In the genomic region with DNA sequence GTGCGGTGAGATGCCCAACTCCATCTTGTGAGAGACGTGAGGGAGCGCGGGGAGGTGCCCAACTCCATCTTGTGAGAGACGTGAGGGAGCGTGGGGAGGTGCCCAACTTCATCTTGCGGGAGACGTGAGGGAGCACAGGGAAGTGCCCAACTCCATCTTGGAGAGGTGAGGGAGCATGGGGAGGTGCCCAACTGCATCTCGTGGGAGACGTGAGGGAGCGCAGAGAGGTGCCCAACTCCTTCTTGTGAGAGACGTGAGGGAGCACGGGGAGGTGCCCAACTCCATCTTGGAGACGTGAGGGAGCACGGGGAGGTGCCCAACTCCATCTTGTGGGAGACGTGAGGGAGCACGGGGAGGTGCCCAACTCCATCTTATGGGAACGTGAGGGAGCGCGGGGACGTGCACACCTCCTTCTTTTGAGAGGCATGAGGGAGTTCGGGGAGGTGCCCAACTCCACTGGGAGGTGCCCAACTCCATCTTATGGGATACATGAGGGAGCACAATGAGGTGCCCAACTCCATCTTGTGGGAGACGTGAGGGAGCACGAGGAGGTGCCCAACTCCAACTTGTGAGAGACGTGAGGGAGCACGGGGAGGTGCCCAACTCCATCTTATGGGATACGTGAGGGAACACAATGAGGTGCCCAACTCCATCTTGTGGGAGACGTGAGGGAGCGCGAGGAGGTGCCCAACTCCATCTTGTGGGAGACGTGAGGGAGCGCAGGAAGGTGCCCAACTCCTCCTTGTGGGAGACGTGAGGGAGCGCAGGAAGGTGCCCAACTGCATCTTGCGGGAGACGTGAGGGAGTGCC, we compare ENCODE assay signal across 18 cellular contexts.
DNase-seq lines count a peak whose midpoint lies in the region; ATAC-seq and TF ChIP-seq lines count a peak whose summit lies in the region.
"Had no signal": no experiment of that assay in that cellular context is flagged by ENCODE, and none has a peak within 500 bp of the region (broad histone marks: within the 10 kb centered on the region; RNA-seq: fewer than 3 reads in every experiment).

No MANE protein-coding gene starts in this region.

- no peak overlapping the region for H3K4me3 Mint-ChIP-seq in activated CD8-positive, alpha-beta memory T cell treated with anti-CD3 and anti-CD28 coated beads, Interleukin-2, amount 10 ng/mL, durations not matched to agents 7 days and 5 days
- H3K4me3 Mint-ChIP-seq: B cell; CD4-positive, alpha-beta T cell had no signal

- no peak for ATAC-seq in heart left ventricle
- no peak for ATAC-seq in activated CD8-positive, alpha-beta memory T cell treated with anti-CD3 and anti-CD28 coated beads, Interleukin-2, amount 10 ng/mL, durations not matched to agents 7 days and 5 days
- no peak for ATAC-seq in upper lobe of right lung
- ATAC-seq in GM19467 (IDR thresholded peaks at IDR 0.05; ENCODE audit: unreplicated experiment) = no peak

- H3K36me3 Mint-ChIP-seq in activated CD8-positive, alpha-beta memory T cell treated with anti-CD3 and anti-CD28 coated beads, Interleukin-2, amount 10 ng/mL, durations not matched to agents 7 days and 5 days = no peaks in the 10 kb centered on the region

- H3K27ac ChIP-seq in heart left ventricle = no peak overlapping the region
- H3K27ac ChIP-seq in upper lobe of right lung = no peak overlapping the region
- H3K27ac ChIP-seq: SJSA1 had no signal

- CTCF ChIA-PET in activated CD8-positive, alpha-beta memory T cell treated with anti-CD3 and anti-CD28 coated beads, Interleukin-2, amount 10 ng/mL, durations not matched to agents 7 days and 5 days (lab: Charles Lee) = no interaction called here

- no peaks in the 10 kb centered on the region for H3K4me1 ChIP-seq in heart left ventricle
- no peaks in the 10 kb centered on the region for H3K4me1 ChIP-seq in upper lobe of right lung
- H3K4me1 ChIP-seq: SJSA1 had no signal

- peaks cover 0 to 6% (median 0%) of the 10 kb centered on the region in 9 donors for H3K27me3 ChIP-seq in heart left ventricle
- no peaks in the 10 kb centered on the region for H3K27me3 ChIP-seq in upper lobe of right lung
- H3K27me3 ChIP-seq: SJSA1 had no signal

- whole genome bisulfite sequencing in heart left ventricle, 4 donors = 86 to 92% (median 89%) methylated on average over 36 of the region's 36 CpGs

- H3K36me3 ChIP-seq in heart left ventricle (no peaks in the 10 kb centered on the region), upper lobe of right lung (no peaks in the 10 kb centered on the region)
- H3K36me3 ChIP-seq: SJSA1 had no signal

- DNase-seq in cardiac septum (ENCODE audit: low spot score) (peak; percentile 54), heart left ventricle (no peak), islet precursor cell (peak; percentile 31), upper lobe of right lung (peak; percentile 33), SIG-M5 treated with dmso at 0.1 percent for 504 hours (lab: John Stamatoyannopoulos, UW; ENCODE audit: unreplicated experiment) (no peak)
- DNase-seq in activated CD8-positive, alpha-beta memory T cell treated with anti-CD3 and anti-CD28 coated beads, Interleukin-2, amount 10 ng/mL, durations not matched to agents 7 days and 5 days = peak; percentile 39
- no peak for DNase-seq in stimulated activated CD4-positive, alpha-beta T cell treated with anti-CD3 and anti-CD28 coated beads, Interleukin-4, amount 100 ng/mL, for 24 hours
- DNase-seq: ACHN, DMS79 treated with DMSO at 0.1 percent for 48 hours, Karpas-422, MM.1S, NCI-H1930, NCI-H510A, RPMI8226 had no signal

- H3K4me3 ChIP-seq in heart left ventricle (no peak overlapping the region), upper lobe of right lung (no peak overlapping the region)
- H3K4me3 ChIP-seq: SJSA1 had no signal

- no peaks in the 10 kb centered on the region for H3K27me3 Mint-ChIP-seq in activated CD8-positive, alpha-beta memory T cell treated with anti-CD3 and anti-CD28 coated beads, Interleukin-2, amount 10 ng/mL, durations not matched to agents 7 days and 5 days

- H3K4me1 Mint-ChIP-seq in activated CD8-positive, alpha-beta memory T cell treated with anti-CD3 and anti-CD28 coated beads, Interleukin-2, amount 10 ng/mL, durations not matched to agents 7 days and 5 days = no peaks in the 10 kb centered on the region
- H3K4me1 Mint-ChIP-seq: B cell had no signal

- H3K9me3 ChIP-seq in heart left ventricle (no peaks in the 10 kb centered on the region), upper lobe of right lung (no peaks in the 10 kb centered on the region)
- H3K9me3 ChIP-seq: SJSA1 had no signal

- H3K9me3 Mint-ChIP-seq in activated CD8-positive, alpha-beta memory T cell treated with anti-CD3 and anti-CD28 coated beads, Interleukin-2, amount 10 ng/mL, durations not matched to agents 7 days and 5 days (ENCODE audit: low read depth) = no peaks in the 10 kb centered on the region
- H3K9me3 Mint-ChIP-seq: CD4-positive, alpha-beta T cell had no signal

- TF ChIP-seq POLR2A in heart left ventricle (IDR thresholded peaks at IDR 0.05) = no peak

- intact Hi-C loops in cardiac septum (cut with DNase I) = no loop called here
- intact Hi-C loops in heart left ventricle (cut with DNase I) = no loop called here
- intact Hi-C loops in upper lobe of right lung (cut with DNase I) = no loop called here

- no peak overlapping the region for H3K27ac Mint-ChIP-seq in activated CD8-positive, alpha-beta memory T cell treated with anti-CD3 and anti-CD28 coated beads, Interleukin-2, amount 10 ng/mL, durations not matched to agents 7 days and 5 days
- H3K27ac Mint-ChIP-seq: B cell; CD4-positive, alpha-beta T cell had no signal

- TF ChIP-seq CTCF in heart left ventricle (IDR thresholded peaks at IDR 0.05) (no peak), upper lobe of right lung (IDR thresholded peaks at IDR 0.05) (no peak)

Comparison
In these comparisons a context has a peak if more than half of its experiments do, and no peak if none do; other contexts are left out.
1. DNase-seq: peak in cardiac septum (single experiment), activated CD8-positive, alpha-beta memory T cell treated with anti-CD3 and anti-CD28 coated beads, Interleukin-2, amount 10 ng/mL, durations not matched to agents 7 days and 5 days (single experiment), islet precursor cell (single experiment) and upper lobe of right lung (single experiment); none in heart left ventricle (0 of 5), SIG-M5 treated with dmso at 0.1 percent for 504 hours (single experiment) and stimulated activated CD4-positive, alpha-beta T cell treated with anti-CD3 and anti-CD28 coated beads, Interleukin-4, amount 100 ng/mL, for 24 hours (single experiment).